20 cellular contexts compared by ENCODE assay signal in the genomic region with DNA sequence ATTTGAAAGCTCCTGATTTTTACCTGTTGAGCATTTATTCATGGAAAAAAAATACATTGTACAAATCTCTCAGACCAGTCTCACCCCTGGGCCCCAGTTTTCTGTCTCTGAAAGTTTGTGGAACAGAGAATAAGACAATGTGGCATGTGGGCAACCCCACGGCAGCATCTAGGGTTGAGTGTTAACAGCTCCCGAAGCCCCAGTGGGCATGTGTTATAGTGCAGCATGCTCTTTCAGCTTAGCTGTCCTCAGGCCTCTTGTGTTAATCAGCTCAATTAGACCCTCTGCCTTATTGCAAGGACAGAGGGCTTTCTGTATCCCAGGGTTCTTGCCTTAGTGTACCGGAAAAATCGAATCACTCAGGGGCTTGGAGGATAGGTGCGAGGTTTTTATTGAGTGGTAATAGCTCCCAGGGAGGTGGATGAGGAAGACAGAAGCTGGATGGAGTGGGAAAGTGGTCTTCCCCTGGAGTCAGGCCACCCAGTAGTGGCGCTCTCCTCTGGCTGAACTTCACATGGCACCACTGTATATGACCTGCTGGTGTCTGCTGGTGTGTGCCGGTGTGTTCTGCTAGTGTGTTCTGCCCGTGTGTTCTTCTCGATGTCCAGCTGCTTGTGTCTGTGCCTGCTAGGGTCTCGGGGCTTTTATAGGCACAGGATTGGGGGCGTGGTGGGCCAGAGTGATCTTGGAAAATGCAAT.
"Had no signal": no experiment of that assay in that cellular context is flagged by ENCODE, and none has a peak within 500 bp of the region (broad histone marks: within the 10 kb centered on the region; RNA-seq: fewer than 3 reads in every experiment).

No MANE protein-coding gene starts in this region.

- H3K9me3 ChIP-seq: left ventricle myocardium inferior, lower lobe of right lung, neutrophil, ovary, right atrium auricular region, upper lobe of left lung, vagina had no signal

- H3K4me3 Mint-ChIP-seq: memory B cell; naive thymus-derived CD4-positive, alpha-beta T cell; nephron progenitor cell had no signal

- DNase-seq: dermis blood vessel endothelial cell; foreskin melanocyte; head of caudate nucleus; kidney; left cardiac atrium; left ventricle myocardium inferior; lower lobe of right lung; naive thymus-derived CD4-positive, alpha-beta T cell; nephron progenitor cell; ovary; small intestine; stimulated activated CD4-positive, alpha-beta T cell treated with anti-CD3 and anti-CD28 coated beads, Interleukin-12 subunit alpha, Interleukin-12 subunit beta, amount 100 ng/mL, for 4 hours; stimulated activated naive CD4-positive, alpha-beta T cell treated with Interleukin-2 at 50 U/mL for 16 hours; upper lobe of left lung had no signal

- H3K27ac ChIP-seq: hepatocyte, left ventricle myocardium inferior, lower lobe of right lung, neutrophil, ovary, right atrium auricular region, upper lobe of left lung, vagina had no signal

- H3K4me1 ChIP-seq: lower lobe of right lung, right atrium auricular region, upper lobe of left lung, vagina had no signal

- H2AFZ ChIP-seq: hepatocyte had no signal

- H3K27ac Mint-ChIP-seq: memory B cell; naive thymus-derived CD4-positive, alpha-beta T cell; nephron progenitor cell had no signal

- H3K79me2 ChIP-seq: hepatocyte had no signal

- H3K9me3 Mint-ChIP-seq: memory B cell, nephron progenitor cell had no signal

- H3K36me3 Mint-ChIP-seq: memory B cell; naive thymus-derived CD4-positive, alpha-beta T cell had no signal

- H3K4me2 ChIP-seq: hepatocyte had no signal

- H3K27me3 Mint-ChIP-seq: memory B cell had no signal

- H3K27me3 ChIP-seq: hepatocyte, neutrophil, ovary, right atrium auricular region, upper lobe of left lung, vagina had no signal

- H3K36me3 ChIP-seq: left ventricle myocardium inferior, lower lobe of right lung, neutrophil, ovary, right atrium auricular region, upper lobe of left lung, vagina had no signal

- FAIRE-seq: colon, kidney, small intestine had no signal

- ATAC-seq: left cardiac atrium; lower lobe of right lung; naive thymus-derived CD4-positive, alpha-beta T cell had no signal

- H3K4me3 ChIP-seq: hepatocyte, left ventricle myocardium inferior, lower lobe of right lung, ovary, right atrium auricular region, upper lobe of left lung, vagina had no signal
